In genomic region chr10:21712975-21713374, GRCh38 we compare ENCODE assay signal across 18 cellular contexts.
"Had no signal": no experiment of that assay in that cellular context is flagged by ENCODE, and none has a peak within 500 bp of the region (broad histone marks: within the 10 kb centered on the region; RNA-seq: fewer than 3 reads in every experiment).

No MANE protein-coding gene starts in this region.

- H3K4me3 Mint-ChIP-seq: immature natural killer cell; natural killer cell; stimulated activated naive B cell treated with anti-CD40 and anti-IgM and Interleukin-4, amounts not matched to agents 10 μg/mL and 1 μg/mL and 100 μg/mL, for 72 hours; T-cell had no signal

- H3K4me3 ChIP-seq: ascending aorta, breast epithelium, esophagus squamous epithelium, left ventricle myocardium inferior, thyroid gland had no signal

- H3K36me3 ChIP-seq: breast epithelium, thyroid gland had no signal

- DNase-seq: activated naive CD4-positive, alpha-beta T cell treated with Interleukin-2 at 50 U/mL for 16 hours; effector CD8-positive, alpha-beta T cell; esophagus squamous epithelium; immature natural killer cell; kidney glomerular epithelial cell; left ventricle myocardium inferior; natural killer cell; stimulated activated CD4-positive, alpha-beta T cell treated with anti-CD3 and anti-CD28 coated beads, Interleukin-4, amount 100 ng/mL, for 4 hours; stimulated activated naive B cell treated with anti-CD40 and anti-IgM and Interleukin-4, amounts not matched to agents 10 μg/mL and 1 μg/mL and 100 μg/mL, for 72 hours; T-cell; thyroid gland had no signal

- H2AFZ ChIP-seq: parathyroid adenoma had no signal

- H3K27ac ChIP-seq: ascending aorta, breast epithelium, esophagus squamous epithelium, left ventricle myocardium inferior, neutrophil, parathyroid adenoma, thyroid gland had no signal

- H3K27me3 Mint-ChIP-seq: stimulated activated naive B cell treated with anti-CD40 and anti-IgM and Interleukin-4, amounts not matched to agents 10 μg/mL and 1 μg/mL and 100 μg/mL, for 72 hours; T-cell had no signal

- H3K4me1 ChIP-seq: ascending aorta, breast epithelium, thyroid gland had no signal

- H3K9me3 ChIP-seq: ascending aorta, breast epithelium, esophagus squamous epithelium, left ventricle myocardium inferior, neutrophil, thyroid gland had no signal

- H3K4me1 Mint-ChIP-seq: immature natural killer cell had no signal

- H3K9ac ChIP-seq: parathyroid adenoma had no signal

- ATAC-seq: activated CD4-positive, CD25-positive, alpha-beta regulatory T cell treated with anti-CD3 and anti-CD28 coated beads, Interleukin-2, amount 50 U/mL, for 24 hours; natural killer cell; sciatic nerve; SK-N-SH treated with all-trans-retinoic acid at 6 μM for 48 hours; stimulated activated naive B cell treated with anti-CD40 and anti-IgM and Interleukin-4, amounts not matched to agents 10 μg/mL and 1 μg/mL and 100 μg/mL, for 72 hours; T-cell had no signal

- H3K27me3 ChIP-seq: ascending aorta, breast epithelium, esophagus squamous epithelium, neutrophil, thyroid gland had no signal

- H3K27ac Mint-ChIP-seq: immature natural killer cell; natural killer cell; stimulated activated naive B cell treated with anti-CD40 and anti-IgM and Interleukin-4, amounts not matched to agents 10 μg/mL and 1 μg/mL and 100 μg/mL, for 72 hours; T-cell had no signal

- H3K9me3 Mint-ChIP-seq: immature natural killer cell, natural killer cell, T-cell had no signal
